Comparison of ENCODE assay signal across 11 cellular contexts in the genomic region with DNA sequence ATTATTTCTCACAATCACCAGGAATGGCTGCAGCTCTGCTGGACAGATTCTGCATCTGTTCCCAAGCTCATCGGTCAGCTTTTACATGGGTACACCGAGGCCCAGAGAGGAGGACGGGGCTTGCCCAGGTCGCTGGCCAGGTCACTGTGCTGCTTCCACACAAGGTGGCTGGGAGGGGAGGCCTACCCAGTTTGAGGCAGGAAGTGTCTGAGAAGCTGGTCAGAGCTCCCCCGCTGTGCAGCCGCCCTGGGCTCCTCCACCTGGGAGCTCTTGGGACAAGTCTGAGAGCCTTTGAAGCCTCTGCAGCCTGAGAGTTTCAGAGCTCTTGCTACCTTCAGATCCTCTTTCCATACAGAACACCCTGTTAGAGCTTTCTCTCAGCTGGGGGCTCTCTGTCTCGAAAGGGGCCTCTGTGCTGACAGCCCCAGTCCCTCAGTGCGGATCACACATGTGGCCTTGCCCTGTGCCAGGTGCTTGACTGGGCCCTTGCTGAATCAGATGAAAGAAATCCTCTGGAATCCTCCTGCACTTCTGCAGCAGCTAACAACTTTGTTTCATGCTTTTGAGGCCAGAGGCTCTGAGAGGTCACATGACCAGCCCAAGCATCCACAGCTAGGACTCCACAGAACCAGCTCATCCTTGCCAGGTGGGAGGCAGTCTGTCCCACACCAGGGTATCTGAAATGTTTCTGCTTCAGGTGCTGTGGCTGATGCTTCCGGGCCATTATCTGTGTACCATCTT.
DNase-seq lines count a peak whose midpoint lies in the region; ATAC-seq, FAIRE-seq and TF ChIP-seq lines count a peak whose summit lies in the region.
"Had no signal": no experiment of that assay in that cellular context is flagged by ENCODE, and none has a peak within 500 bp of the region (broad histone marks: within the 10 kb centered on the region; RNA-seq: fewer than 3 reads in every experiment).

No MANE protein-coding gene starts in this region.

- WGBS in GM12878 (ENCODE audit: insufficient coverage, insufficient replicate concordance, low lambda C conversion rate, missing lambda C conversion rate), result 84% methylated on average over 9 of the region's 9 CpGs

- ATAC-seq in GM12878 (no peak), GM19467 (IDR thresholded peaks at IDR 0.05; ENCODE audit: unreplicated experiment) (no peak)
- ATAC-seq: heart left ventricle, right cardiac atrium had no signal

- H3K4me2 ChIP-seq in GM12878 (ENCODE audit: control insufficient read depth, insufficient read depth), result no peak overlapping the region

- no peaks in the 10 kb centered on the region for H4K20me1 ChIP-seq in GM12878 (ENCODE audit: control insufficient read depth, insufficient read depth)

- H3K4me1 ChIP-seq in GM12878 (ENCODE audit: control insufficient read depth, insufficient read depth, low read length), result peaks cover 34% of the 10 kb centered on the region
- peaks cover 5 to 18% of the 10 kb centered on the region in 2 donors for H3K4me1 ChIP-seq in kidney (ENCODE audit: control insufficient read depth in 1 of 2, insufficient read depth in 1 of 2, low read depth in 1 of 2, low read length in 2 of 2)

- H3K9ac ChIP-seq in GM12878 (ENCODE audit: control insufficient read depth, insufficient read depth, low read length) (no peak overlapping the region), kidney (ENCODE audit: low read length in 2 of 2) (no peak overlapping the region)

- peaks cover 0 to 7% of the 10 kb centered on the region in 2 experiments; a peak in 2 of 4 replicates for H3K36me3 ChIP-seq in GM12878 (ENCODE audit: control insufficient read depth in 2 of 2, insufficient read depth in 2 of 2, low read length in 1 of 2)
- H3K36me3 ChIP-seq in kidney (ENCODE audit: control insufficient read depth in 1 of 2, insufficient read depth in 2 of 2, low read length in 2 of 2), result peaks cover 0 to 2% of the 10 kb centered on the region in 2 donors

- H3K9me3 ChIP-seq in GM12878 (replicated peaks; ENCODE audit: control insufficient read depth, insufficient read depth, low read length) (no peaks in the 10 kb centered on the region), kidney (ENCODE audit: control insufficient read depth in 1 of 2, low read length in 2 of 2) (no peaks in the 10 kb centered on the region)
- H3K9me3 ChIP-seq: heart left ventricle had no signal

- no peak for TF ChIP-seq EP300 in GM12878 (IDR thresholded peaks at IDR 0.05; ENCODE audit: borderline replicate concordance in 1 of 2, control insufficient read depth in 1 of 2, low read depth in 2 of 2, low read length in 2 of 2)

- SMC1A ChIA-PET in GM12878 (lab: Charles Lee; ENCODE audit: uncharacterized antibody, unreplicated experiment), result interaction anchor here (0.7 to 1.6 kb wide), 7 partner anchors 8 to 96 kb away, joined by 3 to 7 read pairs (median 3); no protein-coding TSS in a partner anchor

- intact Hi-C loops in GM12878 (cut with micrococcal nuclease; ENCODE audit: unreplicated experiment) (no loop called here), kidney (cut with DNase I) (no loop called here)

- no peak for DNase-seq in GM12891 (ENCODE audit: insufficient read length, low spot score)
- no peak for DNase-seq in RWPE1 (ENCODE audit: low spot score)
- DNase-seq in GM12878 (ENCODE audit: low read depth, low spot score), result no peak
- DNase-seq in stimulated activated CD8-positive, alpha-beta memory T cell treated with anti-CD3 and anti-CD28 coated beads, Interleukin-4, amount 100 ng/mL, for 48 hours, result peak; percentile 70
- DNase-seq in kidney, result no peak
- no peak for DNase-seq in coronary artery (ENCODE audit: low spot score)
- DNase-seq: effector CD8-positive, alpha-beta T cell; NCI-H1105 had no signal

- no peak for TF ChIP-seq RAD21 in GM12878 (IDR thresholded peaks at IDR 0.05; ENCODE audit: insufficient read depth, low read depth, low read length)

- BruUV-seq in GM12878 (replicated peaks; lab: Mats Ljungman, UMichigan), result no TSS peak

- H3K27me3 ChIP-seq in GM12878 (replicated peaks in 1 of 2; ENCODE audit: control insufficient read depth in 2 of 2, insufficient read depth in 2 of 2, low read length in 1 of 2), result no peaks in the 10 kb centered on the region
- H3K27me3 ChIP-seq: heart left ventricle had no signal

- H3K4me3 ChIP-seq in GM12878 (no peak overlapping the region), kidney (ENCODE audit: low read length in 2 of 2) (no peak overlapping the region), coronary artery (no peak overlapping the region)
- H3K4me3 ChIP-seq: heart left ventricle had no signal

- no peak overlapping the region for H2AFZ ChIP-seq in GM12878 (ENCODE audit: control insufficient read depth, low read depth, low read length)

- POLR2A ChIA-PET in RWPE1 (lab: Yijun Ruan, JAX; ENCODE audit: low non-redundant PET) (no interaction called here), GM12878 (lab: Charles Lee) (interaction anchor here (0.6 to 1.1 kb wide), 2 partner anchors 9 to 14 kb away, joined by 4 to 8 read pairs; no protein-coding TSS in a partner anchor)

- CTCF ChIA-PET in RWPE1 (lab: Yijun Ruan, JAX), result interaction anchor here (0.5 kb wide), 1 partner anchor 387 kb away, joined by 5 read pairs; no protein-coding TSS in a partner anchor
- CTCF ChIA-PET in GM12878 (lab: Yijun Ruan, JAX), result interaction anchor here (1.4 kb wide), 1 partner anchor 168 kb away, joined by 3 read pairs; the partner anchor contains the start of gene SOCS1

- TF ChIP-seq POLR2A in GM12891 (IDR thresholded peaks at IDR 0.05; ENCODE audit: low read depth, low read length), result no peak
- no peak for TF ChIP-seq POLR2A in GM12878 (IDR thresholded peaks at IDR 0.05; ENCODE audit: low read depth, low read length)

- H3K27ac ChIP-seq in RWPE1 (peak overlapping the region; percentile 6; the same call in 1 of the 2 replicates), GM12878 (ENCODE audit: control insufficient read depth, insufficient read depth) (no peak overlapping the region), kidney (ENCODE audit: low read depth in 2 of 2, low read length in 2 of 2) (no peak overlapping the region), coronary artery (no peak overlapping the region)

- no peak for TF ChIP-seq CTCF in RWPE1 (conservative IDR thresholded peaks at IDR 0.05; ENCODE audit: low read depth)
- TF ChIP-seq CTCF in GM12878 (IDR thresholded peaks at IDR 0.05 in 2 of 3, conservative IDR thresholded peaks at IDR 0.05 in 1 of 3; ENCODE audit: control insufficient read depth in 2 of 3, extremely low read depth in 1 of 3, insufficient read depth in 1 of 3, low read depth in 3 of 3, low read length in 3 of 3), result no peak
- TF ChIP-seq CTCF in kidney (IDR thresholded peaks at IDR 0.05; ENCODE audit: borderline replicate concordance, extremely low read depth, insufficient read depth), result no peak
- no peak for TF ChIP-seq CTCF in coronary artery (IDR thresholded peaks at IDR 0.05)

- peak; percentile 71 for FAIRE-seq in GM12891 (lab: Jason Lieb, UNC)
- FAIRE-seq in GM12878 (lab: Jason Lieb, UNC), result no peak
- FAIRE-seq in kidney (lab: Jason Lieb, UNC), result no peak

- RAD21 ChIA-PET in GM12878 (lab: Charles Lee; ENCODE audit: unreplicated experiment), result interaction anchor here (0.6 to 1.2 kb wide), 3 partner anchors 9 to 25 kb away, joined by 3 to 5 read pairs (median 5); no protein-coding TSS in a partner anchor

- in situ Hi-C loops in GM12878 (cut with MboI), result no loop called here

- H3K79me2 ChIP-seq in GM12878 (ENCODE audit: control insufficient read depth, insufficient read depth, low read length), result no peaks in the 10 kb centered on the region

TF ChIP-seq in GM12891, 5 proteins besides CTCF, POLR2A, EP300 and RAD21:
- no peak for TF ChIP-seq POU2F2 (IDR thresholded peaks at IDR 0.05; ENCODE audit: low read depth, low read length)
- peak; percentile 17; the same call in 1 of the 2 replicates for TF ChIP-seq SPI1 (IDR thresholded peaks at IDR 0.05; ENCODE audit: low read depth, low read length)

TF ChIP-seq in GM12878, 131 proteins besides CTCF, POLR2A, EP300 and RAD21:
- TF ChIP-seq, protein P1, sequence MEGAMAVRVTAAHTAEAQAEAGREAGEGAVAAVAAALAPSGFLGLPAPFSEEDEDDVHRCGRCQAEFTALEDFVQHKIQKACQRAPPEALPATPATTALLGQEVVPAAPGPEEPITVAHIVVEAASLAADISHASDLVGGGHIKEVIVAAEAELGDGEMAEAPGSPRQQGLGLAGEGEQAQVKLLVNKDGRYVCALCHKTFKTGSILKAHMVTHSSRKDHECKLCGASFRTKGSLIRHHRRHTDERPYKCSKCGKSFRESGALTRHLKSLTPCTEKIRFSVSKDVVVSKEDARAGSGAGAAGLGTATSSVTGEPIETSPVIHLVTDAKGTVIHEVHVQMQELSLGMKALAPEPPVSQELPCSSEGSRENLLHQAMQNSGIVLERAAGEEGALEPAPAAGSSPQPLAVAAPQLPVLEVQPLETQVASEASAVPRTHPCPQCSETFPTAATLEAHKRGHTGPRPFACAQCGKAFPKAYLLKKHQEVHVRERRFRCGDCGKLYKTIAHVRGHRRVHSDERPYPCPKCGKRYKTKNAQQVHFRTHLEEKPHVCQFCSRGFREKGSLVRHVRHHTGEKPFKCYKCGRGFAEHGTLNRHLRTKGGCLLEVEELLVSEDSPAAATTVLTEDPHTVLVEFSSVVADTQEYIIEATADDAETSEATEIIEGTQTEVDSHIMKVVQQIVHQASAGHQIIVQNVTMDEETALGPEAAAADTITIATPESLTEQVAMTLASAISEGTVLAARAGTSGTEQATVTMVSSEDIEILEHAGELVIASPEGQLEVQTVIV (IDR thresholded peaks at IDR 0.05; ENCODE audit: borderline replicate concordance, partially characterized antibody), result no peak
- peak; percentile 37; the same call in 1 of the 2 replicates for TF ChIP-seq RAD51 (IDR thresholded peaks at IDR 0.05)
- TF ChIP-seq, protein P2, sequence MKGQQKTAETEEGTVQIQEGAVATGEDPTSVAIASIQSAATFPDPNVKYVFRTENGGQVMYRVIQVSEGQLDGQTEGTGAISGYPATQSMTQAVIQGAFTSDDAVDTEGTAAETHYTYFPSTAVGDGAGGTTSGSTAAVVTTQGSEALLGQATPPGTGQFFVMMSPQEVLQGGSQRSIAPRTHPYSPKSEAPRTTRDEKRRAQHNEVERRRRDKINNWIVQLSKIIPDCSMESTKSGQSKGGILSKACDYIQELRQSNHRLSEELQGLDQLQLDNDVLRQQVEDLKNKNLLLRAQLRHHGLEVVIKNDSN (IDR thresholded peaks at IDR 0.05; ENCODE audit: borderline replicate concordance, extremely low read length, insufficient read depth, low read depth, low read length), result peak; percentile 50
